In genomic region chr2:27427863-27428212, GRCh38 we compare ENCODE assay signal across 8 cellular contexts. TPM values are rescaled to one million over a fixed set of nuclear protein-coding genes. Genes with fewer than 3 reads are reported as not detected.
DNase-seq lines count a peak whose midpoint lies in the region; ATAC-seq, FAIRE-seq and TF ChIP-seq lines count a peak whose summit lies in the region.

No MANE protein-coding gene starts in this region.

- peak overlapping the region; percentile 19 for H4K5ac ChIP-seq in H1 (ENCODE audit: insufficient read length, low read depth, low read length)

- peak overlapping the region; percentile 93 for H3K27ac ChIP-seq in CD4-positive, alpha-beta memory T cell (ENCODE audit: low read depth, low read length)
- no peak overlapping the region for H3K27ac ChIP-seq in H1 (ENCODE audit: low read depth, low read length)
- H3K27ac ChIP-seq in osteoblast (ENCODE audit: low read depth, low read length) = peak overlapping the region; percentile 88

- H3K79me2 ChIP-seq in H1 (ENCODE audit: control insufficient read depth in 1 of 2, insufficient read depth in 2 of 2, low read length in 2 of 2) (peaks cover 3 to 33% of the 10 kb centered on the region in 2 experiments; a peak in 3 of 4 replicates), osteoblast (ENCODE audit: insufficient read depth, low read length) (peaks cover 38% of the 10 kb centered on the region)

- H4K91ac ChIP-seq in H1 (replicated peaks; ENCODE audit: insufficient read length, low read length) = no peak overlapping the region

- H3K4me3 Mint-ChIP-seq in CD4-positive, alpha-beta memory T cell = peak overlapping the region; percentile 96 to 100 (median 98)

- peak overlapping the region; percentile 95 to 99 (median 98) for H3K27ac Mint-ChIP-seq in CD4-positive, alpha-beta memory T cell

- peak overlapping the region; percentile 66 to 67 for H3K4me2 ChIP-seq in H1 (ENCODE audit: insufficient read depth in 1 of 2, low read depth in 2 of 2, low read length in 2 of 2)
- H3K4me2 ChIP-seq in osteoblast (ENCODE audit: insufficient read depth, low read length) = peak overlapping the region; percentile 97

- DNase-seq in CD4-positive, alpha-beta memory T cell = no peak
- DNase-seq in NB4 (ENCODE audit: low read depth) (no peak), H1 (ENCODE audit: low read depth in 1 of 2, low spot score in 2 of 2) (no peak), osteoblast (ENCODE audit: insufficient read length, low spot score, missing footprints) (no peak), NCI-H2171 treated with DMSO at 0.1 percent for 48 hours (lab: John Stamatoyannopoulos, UW) (no peak), C1 segment of cervical spinal cord (lab: John Stamatoyannopoulos, UW) (no peak), amygdala (lab: John Stamatoyannopoulos, UW) (no peak)

- peak overlapping the region; percentile 37 to 64 for H3K4me3 ChIP-seq in CD4-positive, alpha-beta memory T cell (ENCODE audit: low read length in 2 of 2)
- peak overlapping the region; percentile 84 for H3K4me3 ChIP-seq in NB4 (ENCODE audit: low read depth, low read length)
- H3K4me3 ChIP-seq in H1 (ENCODE audit: extremely low read depth in 1 of 4, insufficient read depth in 2 of 4, low read depth in 3 of 4, low read length in 4 of 4) = peak overlapping the region; percentile 79 to 94 (median 88)
- peak overlapping the region; percentile 95 for H3K4me3 ChIP-seq in osteoblast (ENCODE audit: insufficient read depth, low read length)

- intact Hi-C loops in CD4-positive, alpha-beta memory T cell (cut with micrococcal nuclease) = loop anchor here (1.0 to 5.0 kb wide), 8 partner anchors 19 to 341 kb away; partner anchors contain the start of genes ATRAID, EIF2B4, GTF3C2 and KHK

- H3K27me3 ChIP-seq in CD4-positive, alpha-beta memory T cell (ENCODE audit: insufficient read depth, low read length) = no peaks in the 10 kb centered on the region
- no peaks in the 10 kb centered on the region for H3K27me3 ChIP-seq in H1 (replicated peaks in 1 of 4; ENCODE audit: control insufficient read depth in 3 of 4, extremely low read depth in 1 of 4, insufficient read depth in 3 of 4, low read length in 3 of 4)
- no peaks in the 10 kb centered on the region for H3K27me3 ChIP-seq in osteoblast (ENCODE audit: insufficient read depth, low read length)

- peaks cover 5 to 12% of the 10 kb centered on the region in 2 experiments for H4K20me1 ChIP-seq in H1 (replicated peaks in 1 of 2; ENCODE audit: control insufficient read depth in 1 of 2, insufficient read depth in 2 of 2, low read length in 2 of 2)
- H4K20me1 ChIP-seq in osteoblast (ENCODE audit: insufficient read depth, low read length) = peaks cover 35% of the 10 kb centered on the region

- H3K4me1 Mint-ChIP-seq in CD4-positive, alpha-beta memory T cell = peaks cover 20 to 39% (median 30%) of the 10 kb centered on the region in 4 donors

- H3K23ac ChIP-seq in H1 (ENCODE audit: insufficient read length) = no peak overlapping the region

- no peak for FAIRE-seq in H1 (lab: Jason Lieb, UNC)

- peaks cover 0 to 20% of the 10 kb centered on the region in 2 donors for H3K36me3 Mint-ChIP-seq in CD4-positive, alpha-beta memory T cell

- TF ChIP-seq RAD21 in H1 (IDR thresholded peaks at IDR 0.05 in 1 of 2, conservative IDR thresholded peaks at IDR 0.05 in 1 of 2; ENCODE audit: low read depth in 2 of 2, low read length in 2 of 2) = no peak

- no peak overlapping the region for H2BK120ac ChIP-seq in H1 (replicated peaks; ENCODE audit: low read depth, low read length)

- H2AK5ac ChIP-seq in H1 (ENCODE audit: low read depth, low read length) = no peak overlapping the region

- no peak overlapping the region for H3K4ac ChIP-seq in H1 (replicated peaks; ENCODE audit: insufficient read length, low read depth, low read length)

- CTCF ChIA-PET in CD4-positive, alpha-beta memory T cell (lab: Charles Lee; ENCODE audit: partially characterized antibody) = interaction anchor here (0.8 to 1.1 kb wide), 2 partner anchors 18 to 21 kb away, joined by 3 to 4 read pairs; partner anchors contain the start of gene PPM1G
- CTCF ChIA-PET in H1 (lab: Charles Lee; ENCODE audit: partially characterized antibody) = interaction anchor here (0.6 to 0.8 kb wide), 2 partner anchors 18 to 20 kb away, joined by 3 read pairs; no protein-coding TSS in a partner anchor

- ATAC-seq in GM21717 (IDR thresholded peaks at IDR 0.05; ENCODE audit: unreplicated experiment) = no peak

- no peak overlapping the region for H2BK12ac ChIP-seq in H1 (ENCODE audit: low read depth, low read length)

- H3K9ac ChIP-seq in H1 (replicated peaks in 1 of 4; ENCODE audit: extremely low read depth in 1 of 4, low read depth in 3 of 4, low read length in 3 of 4) = peak overlapping the region; percentile 29 to 57 (median 45); a peak in 5 of 7 replicates

- WGBS in H1 (ENCODE audit: extremely low coverage in 1 of 2, insufficient coverage in 1 of 2, insufficient read length in 1 of 2, insufficient replicate concordance in 2 of 2, low coverage in 1 of 2, low lambda C conversion rate in 2 of 2, missing lambda C conversion rate in 1 of 2), 2 experiments = 28 to 100% methylated on average over 2 to 7 of the region's 7 CpGs

- no peaks in the 10 kb centered on the region for H3K9me3 Mint-ChIP-seq in CD4-positive, alpha-beta memory T cell

- H2AFZ ChIP-seq in H1 (ENCODE audit: low read length) (peak overlapping the region; percentile 0; the same call in 1 of the 2 replicates), osteoblast (ENCODE audit: low read length) (peak overlapping the region; percentile 99)

- no peak overlapping the region for H2BK20ac ChIP-seq in H1 (ENCODE audit: low read length)

- no peaks in the 10 kb centered on the region for H3K27me3 Mint-ChIP-seq in CD4-positive, alpha-beta memory T cell

- H3K36me3 ChIP-seq in CD4-positive, alpha-beta memory T cell (ENCODE audit: insufficient read depth, low read length) = no peaks in the 10 kb centered on the region
- no peaks in the 10 kb centered on the region; a peak in 1 of 8 replicates for H3K36me3 ChIP-seq in H1 (ENCODE audit: control insufficient read depth in 2 of 4, insufficient read depth in 4 of 4, low read length in 3 of 4)
- peaks cover 4% of the 10 kb centered on the region for H3K36me3 ChIP-seq in osteoblast (ENCODE audit: insufficient read depth, low read length)

- peaks cover 3% of the 10 kb centered on the region; the same call in 1 of the 2 replicates for H3K79me1 ChIP-seq in H1 (ENCODE audit: low read depth, low read length)

- no peak overlapping the region for H2BK15ac ChIP-seq in H1 (ENCODE audit: low read length)

- no peak overlapping the region for H2BK5ac ChIP-seq in H1 (ENCODE audit: low read depth, low read length)

- H3K18ac ChIP-seq in H1 (ENCODE audit: extremely low read depth, low read length) = no peak overlapping the region

- TF ChIP-seq POLR2A in NB4 (IDR thresholded peaks at IDR 0.05; ENCODE audit: extremely low read depth, insufficient read length) = no peak
- TF ChIP-seq POLR2A in H1 (IDR thresholded peaks at IDR 0.05; ENCODE audit: control extremely low read depth in 1 of 2, low read depth in 2 of 2, low read length in 2 of 2) = no peak

- H3K4me1 ChIP-seq in CD4-positive, alpha-beta memory T cell (ENCODE audit: insufficient read depth, low read length) = peaks cover 41% of the 10 kb centered on the region
- no peaks in the 10 kb centered on the region; a peak in 2 of 7 replicates for H3K4me1 ChIP-seq in H1 (replicated peaks in 1 of 4; ENCODE audit: control insufficient read depth in 3 of 4, insufficient read depth in 4 of 4, low read length in 3 of 4)
- peaks cover 22% of the 10 kb centered on the region for H3K4me1 ChIP-seq in osteoblast (ENCODE audit: insufficient read depth, low read length)

- H3K23me2 ChIP-seq in H1 (ENCODE audit: low read depth, low read length) = peaks cover 8% of the 10 kb centered on the region; the same call in 1 of the 2 replicates

- POLR2A ChIA-PET in CD4-positive, alpha-beta memory T cell (lab: Charles Lee; ENCODE audit: partially characterized antibody) = interaction anchor here (0.8 to 4.7 kb wide), 19 partner anchors 10 to 1442 kb away, joined by 3 to 82 read pairs (median 8); partner anchors contain the start of genes AGBL5, CCDC121, EIF2B4 and GPN1
- POLR2A ChIA-PET in H1 (lab: Charles Lee; ENCODE audit: partially characterized antibody) = interaction anchor here (1.0 to 4.8 kb wide), 11 partner anchors 9 to 93 kb away, joined by 3 to 48 read pairs (median 4); partner anchors contain the start of genes PPM1G and ZNF513

- H3K56ac ChIP-seq in H1 (replicated peaks; ENCODE audit: insufficient read length, low read depth, low read length) = peak overlapping the region; percentile 8

- no peak for TF ChIP-seq EP300 in H1 (IDR thresholded peaks at IDR 0.05; ENCODE audit: borderline replicate concordance in 1 of 2, low read depth in 2 of 2, low read length in 2 of 2)

- no peak overlapping the region for H3K14ac ChIP-seq in H1 (ENCODE audit: insufficient read length)

- H3K9me3 ChIP-seq in CD4-positive, alpha-beta memory T cell (ENCODE audit: control insufficient read depth in 1 of 2, low read length in 2 of 2) = no peaks in the 10 kb centered on the region
- H3K9me3 ChIP-seq in H1 (ENCODE audit: insufficient read depth in 2 of 2, low read depth in 1 of 2, low read length in 1 of 2) = no peaks in the 10 kb centered on the region
- H3K9me3 ChIP-seq in osteoblast (ENCODE audit: low read depth, low read length) = no peaks in the 10 kb centered on the region

- H4K8ac ChIP-seq in H1 (ENCODE audit: extremely low read depth, insufficient read depth, low read length) = peak overlapping the region; percentile 87; the same call in 1 of the 2 replicates

- TF ChIP-seq CTCF in NB4 (IDR thresholded peaks at IDR 0.05; ENCODE audit: low read depth, low read length) (no peak), H1 (IDR thresholded peaks at IDR 0.05; ENCODE audit: control extremely low read depth in 1 of 3, insufficient read depth in 1 of 3, low read depth in 1 of 3, low read length in 3 of 3) (no peak), osteoblast (IDR thresholded peaks at IDR 0.05; ENCODE audit: extremely low read depth, low read depth, low read length) (no peak)

RNA-seq across cellular contexts. Expression of gene NRBP1, which starts 0.6 kb away (rescaled TPM):
- total RNA-seq in CD4-positive, alpha-beta memory T cell = 100 to 1,000 TPM; 115 to 119 TPM
- 100 to 1,000 TPM; 118 to 125 TPM for polyA plus RNA-seq in CD4-positive, alpha-beta memory T cell
- total RNA-seq in H1 (2021; fragmentation: NEBNext Ultra II Directional; extraction: Animal tissue kit (Norgen Biotek cat#: 25700)) = 115 TPM in 2 replicates
- 137 and 145 TPM in 2 replicates for polyA plus RNA-seq in H1 (2011; rRNA removed)
- polyA plus RNA-seq in H1 (2011; cell fraction: cytosol; rRNA removed) = 158 TPM
- 118 TPM for polyA plus RNA-seq in H1 (2011; cell fraction: nucleus; rRNA removed)
- polyA plus RNA-seq in H1 (2012, experiment 1 of 2) = 89.2 to 112 TPM (median 108 TPM) in 4 replicates
- polyA plus RNA-seq in H1 (2012, experiment 2 of 2) = 129 TPM
- 63.7 TPM for polyA plus RNA-seq in H1 (2013, experiment 1 of 2)
- 63.9 TPM for polyA plus RNA-seq in H1 (2013, experiment 2 of 2)
- 174 and 184 TPM in 2 replicates for polyA minus RNA-seq in H1 (2011; rRNA and poly(A)+ RNA removed)
- polyA minus RNA-seq in H1 (2011; cell fraction: cytosol; rRNA and poly(A)+ RNA removed) = 72.7 TPM
- 53.7 TPM for polyA minus RNA-seq in H1 (2011; cell fraction: nucleus; rRNA and poly(A)+ RNA removed)
- 147 and 151 TPM in 2 replicates for total RNA-seq in osteoblast

RNA-seq across cellular contexts. Expression of gene KRTCAP3, which starts 14.3 kb away (rescaled TPM):
- 10 to 100 TPM; 23.6 to 23.9 TPM for total RNA-seq in CD4-positive, alpha-beta memory T cell
- 1 to 10 TPM; 1.8 to 9.4 TPM for polyA plus RNA-seq in CD4-positive, alpha-beta memory T cell
- 50.1 and 55.4 TPM in 2 replicates for total RNA-seq in H1 (2021; fragmentation: NEBNext Ultra II Directional; extraction: Animal tissue kit (Norgen Biotek cat#: 25700))
- 72.5 and 114 TPM in 2 replicates for polyA plus RNA-seq in H1 (2011; rRNA removed)
- 48.6 TPM for polyA plus RNA-seq in H1 (2011; cell fraction: cytosol; rRNA removed)
- 83.6 TPM for polyA plus RNA-seq in H1 (2011; cell fraction: nucleus; rRNA removed)
- polyA plus RNA-seq in H1 (2012, experiment 1 of 2) = 57.3 to 68.8 TPM (median 62.3 TPM) in 4 replicates
- polyA plus RNA-seq in H1 (2012, experiment 2 of 2) = 82.2 TPM
- 68.0 TPM for polyA plus RNA-seq in H1 (2013, experiment 1 of 2)
- 80.6 TPM for polyA plus RNA-seq in H1 (2013, experiment 2 of 2)
- 11.1 and 11.8 TPM in 2 replicates for polyA minus RNA-seq in H1 (2011; rRNA and poly(A)+ RNA removed)
- 13.2 TPM for polyA minus RNA-seq in H1 (2011; cell fraction: cytosol; rRNA and poly(A)+ RNA removed)
- polyA minus RNA-seq in H1 (2011; cell fraction: nucleus; rRNA and poly(A)+ RNA removed) = 8.2 TPM
- under 0.01 and 0.72 TPM in 2 replicates for total RNA-seq in osteoblast

RNA-seq across cellular contexts. Expression of gene PPM1G, which starts 18.4 kb away (rescaled TPM):
- total RNA-seq in CD4-positive, alpha-beta memory T cell = 10 to 100 TPM; 53.8 to 56.1 TPM
- 10 to 100 TPM; 76.7 to 99.4 TPM for polyA plus RNA-seq in CD4-positive, alpha-beta memory T cell
- 201 and 203 TPM in 2 replicates for total RNA-seq in H1 (2021; fragmentation: NEBNext Ultra II Directional; extraction: Animal tissue kit (Norgen Biotek cat#: 25700))
- polyA plus RNA-seq in H1 (2011; rRNA removed) = 73.3 and 85.5 TPM in 2 replicates
- polyA plus RNA-seq in H1 (2011; cell fraction: cytosol; rRNA removed) = 120 TPM
- 84.9 TPM for polyA plus RNA-seq in H1 (2011; cell fraction: nucleus; rRNA removed)
- 207 to 249 TPM (median 242 TPM) in 4 replicates for polyA plus RNA-seq in H1 (2012, experiment 1 of 2)
- polyA plus RNA-seq in H1 (2012, experiment 2 of 2) = 166 TPM
- 163 TPM for polyA plus RNA-seq in H1 (2013, experiment 1 of 2)
- polyA plus RNA-seq in H1 (2013, experiment 2 of 2) = 166 TPM
- polyA minus RNA-seq in H1 (2011; rRNA and poly(A)+ RNA removed) = 101 and 112 TPM in 2 replicates
- polyA minus RNA-seq in H1 (2011; cell fraction: cytosol; rRNA and poly(A)+ RNA removed) = 103 TPM
- 45.4 TPM for polyA minus RNA-seq in H1 (2011; cell fraction: nucleus; rRNA and poly(A)+ RNA removed)
- 56.6 and 65.5 TPM in 2 replicates for total RNA-seq in osteoblast

RNA-seq across cellular contexts. Expression of gene ZNF513, which starts 47.3 kb away (rescaled TPM):
- total RNA-seq in CD4-positive, alpha-beta memory T cell = 10 to 100 TPM; 17.6 to 20.1 TPM
- polyA plus RNA-seq in CD4-positive, alpha-beta memory T cell = 1 to 10 TPM; 3.7 to 6.3 TPM
- total RNA-seq in H1 (2021; fragmentation: NEBNext Ultra II Directional; extraction: Animal tissue kit (Norgen Biotek cat#: 25700)) = 17.3 and 18.8 TPM in 2 replicates
- 29.5 and 35.0 TPM in 2 replicates for polyA plus RNA-seq in H1 (2011; rRNA removed)
- 26.3 TPM for polyA plus RNA-seq in H1 (2011; cell fraction: cytosol; rRNA removed)
- 41.9 TPM for polyA plus RNA-seq in H1 (2011; cell fraction: nucleus; rRNA removed)
- polyA plus RNA-seq in H1 (2012, experiment 1 of 2) = 11.1 to 21.0 TPM (median 18.9 TPM) in 4 replicates
- polyA plus RNA-seq in H1 (2012, experiment 2 of 2) = 14.4 TPM
- polyA plus RNA-seq in H1 (2013, experiment 1 of 2) = 15.4 TPM
- polyA plus RNA-seq in H1 (2013, experiment 2 of 2) = 13.8 TPM
- 8.3 and 10.7 TPM in 2 replicates for polyA minus RNA-seq in H1 (2011; rRNA and poly(A)+ RNA removed)
- 12.0 TPM for polyA minus RNA-seq in H1 (2011; cell fraction: cytosol; rRNA and poly(A)+ RNA removed)
- polyA minus RNA-seq in H1 (2011; cell fraction: nucleus; rRNA and poly(A)+ RNA removed) = 17.0 TPM
- 6.2 and 8.3 TPM in 2 replicates for total RNA-seq in osteoblast

RNA-seq across cellular contexts. Expression of gene SNX17, which starts 57.4 kb away (rescaled TPM):
- total RNA-seq in CD4-positive, alpha-beta memory T cell = 100 to 1,000 TPM; 122 to 130 TPM
- 100 to 1,000 TPM; 178 to 304 TPM for polyA plus RNA-seq in CD4-positive, alpha-beta memory T cell
- 54.9 and 59.1 TPM in 2 replicates for total RNA-seq in H1 (2021; fragmentation: NEBNext Ultra II Directional; extraction: Animal tissue kit (Norgen Biotek cat#: 25700))
- polyA plus RNA-seq in H1 (2011; rRNA removed) = 66.2 and 76.8 TPM in 2 replicates
- 64.6 TPM for polyA plus RNA-seq in H1 (2011; cell fraction: cytosol; rRNA removed)
- polyA plus RNA-seq in H1 (2011; cell fraction: nucleus; rRNA removed) = 83.1 TPM
- 49.9 to 71.4 TPM (median 63.8 TPM) in 4 replicates for polyA plus RNA-seq in H1 (2012, experiment 1 of 2)
- 95.1 TPM for polyA plus RNA-seq in H1 (2012, experiment 2 of 2)
- polyA plus RNA-seq in H1 (2013, experiment 1 of 2) = 28.0 TPM
- polyA plus RNA-seq in H1 (2013, experiment 2 of 2) = 24.9 TPM
- polyA minus RNA-seq in H1 (2011; rRNA and poly(A)+ RNA removed) = 55.8 and 56.8 TPM in 2 replicates
- polyA minus RNA-seq in H1 (2011; cell fraction: cytosol; rRNA and poly(A)+ RNA removed) = 32.9 TPM
- 54.7 TPM for polyA minus RNA-seq in H1 (2011; cell fraction: nucleus; rRNA and poly(A)+ RNA removed)
- 152 and 165 TPM in 2 replicates for total RNA-seq in osteoblast

Comparison
In these comparisons a context has a peak if more than half of its experiments do, and no peak if none do; other contexts are left out.
1. RNA of gene KRTCAP3, which starts 14.3 kb away (total RNA-seq): 50.1 to 55.4 TPM in H1 and 23.6 to 23.9 TPM in CD4-positive, alpha-beta memory T cell; under 0.01 to 0.72 TPM in osteoblast; every median in the first group is over 10 times any median in the second.
2. Peak in every context shown above with its lines, with median percentiles within 50 percentile points of each other: H3K4me3 ChIP-seq.